Comparison of ENCODE assay signal across 4 cellular contexts in the genomic region with DNA sequence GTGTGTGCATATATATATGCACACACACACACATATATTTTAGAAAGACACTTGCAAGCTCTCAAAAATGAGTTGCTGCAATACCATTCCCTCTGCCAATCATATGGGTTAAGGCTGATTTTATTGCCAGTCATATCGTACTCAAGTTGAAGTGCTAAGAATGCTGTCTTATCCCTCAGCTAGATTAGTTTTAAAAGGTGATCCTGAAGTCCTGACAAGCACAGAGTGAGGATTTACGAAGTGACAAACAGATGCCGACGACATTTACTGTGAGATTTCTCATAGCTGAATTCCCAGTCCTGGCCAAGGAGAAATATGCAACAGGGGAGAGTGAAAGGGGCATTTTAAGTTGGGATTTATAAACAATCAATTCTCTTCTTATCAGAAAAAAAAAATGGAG.
"Had no signal": no experiment of that assay in that cellular context is flagged by ENCODE, and none has a peak within 500 bp of the region (broad histone marks: within the 10 kb centered on the region; RNA-seq: fewer than 3 reads in every experiment).

No MANE protein-coding gene starts in this region.

- H3K27ac ChIP-seq: HL-60 had no signal

- H3K4me3 ChIP-seq: K562 had no signal

- DNase-seq: IMR-90, KBM-7 had no signal
